ENCODE assay signal across 1 cellular context in genomic region chr16:89657442-89658220, GRCh38.
TF ChIP-seq lines count a peak whose summit lies in the region.

Gene CHMP1A, minus strand, starts transcription at chr16:89657708. Its CDS starts 120 bp downstream, at chr16:89657588.
Gene SPATA33, plus strand, starts transcription at chr16:89657836. Its CDS starts 76 bp downstream, at chr16:89657912.

TF ChIP-seq in K562, 482 proteins besides CTCF, POLR2A, EP300 and RAD21 (continued from another document and continues in another):
- TF ChIP-seq, protein P1, sequence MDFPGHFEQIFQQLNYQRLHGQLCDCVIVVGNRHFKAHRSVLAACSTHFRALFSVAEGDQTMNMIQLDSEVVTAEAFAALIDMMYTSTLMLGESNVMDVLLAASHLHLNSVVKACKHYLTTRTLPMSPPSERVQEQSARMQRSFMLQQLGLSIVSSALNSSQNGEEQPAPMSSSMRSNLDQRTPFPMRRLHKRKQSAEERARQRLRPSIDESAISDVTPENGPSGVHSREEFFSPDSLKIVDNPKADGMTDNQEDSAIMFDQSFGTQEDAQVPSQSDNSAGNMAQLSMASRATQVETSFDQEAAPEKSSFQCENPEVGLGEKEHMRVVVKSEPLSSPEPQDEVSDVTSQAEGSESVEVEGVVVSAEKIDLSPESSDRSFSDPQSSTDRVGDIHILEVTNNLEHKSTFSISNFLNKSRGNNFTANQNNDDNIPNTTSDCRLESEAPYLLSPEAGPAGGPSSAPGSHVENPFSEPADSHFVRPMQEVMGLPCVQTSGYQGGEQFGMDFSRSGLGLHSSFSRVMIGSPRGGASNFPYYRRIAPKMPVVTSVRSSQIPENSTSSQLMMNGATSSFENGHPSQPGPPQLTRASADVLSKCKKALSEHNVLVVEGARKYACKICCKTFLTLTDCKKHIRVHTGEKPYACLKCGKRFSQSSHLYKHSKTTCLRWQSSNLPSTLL (IDR thresholded peaks at IDR 0.05) = no peak
- TF ChIP-seq SPI1 (IDR thresholded peaks at IDR 0.05; ENCODE audit: borderline replicate concordance, low read depth, low read length) (no peak), ZNF239 (CRISPR knock-in tag; IDR thresholded peaks at IDR 0.05) (no peak), CEBPB (tag; IDR thresholded peaks at IDR 0.05) (no peak), GTF3C2 (IDR thresholded peaks at IDR 0.05; ENCODE audit: borderline replicate concordance, extremely low read depth, insufficient read length) (no peak), SP2 (IDR thresholded peaks at IDR 0.05; ENCODE audit: extremely low read depth, low read depth, low read length, poor library complexity, severe bottlenecking) (no peak), NUFIP1 (IDR thresholded peaks at IDR 0.05; ENCODE audit: partially characterized antibody) (no peak), ERF (CRISPR knock-in tag; IDR thresholded peaks at IDR 0.05) (peak; percentile 79), POLR2H (tag; IDR thresholded peaks at IDR 0.05; ENCODE audit: low read depth) (peak; percentile 51; the same call in 1 of the 2 replicates), ZNF57 (CRISPR knock-in tag; IDR thresholded peaks at IDR 0.05) (no peak), DMBX1 (CRISPR knock-in tag; IDR thresholded peaks at IDR 0.05; ENCODE audit: borderline replicate concordance) (no peak), ESRRA (IDR thresholded peaks at IDR 0.05; ENCODE audit: borderline replicate concordance, low read depth) (0 out of 2 replicates have a peak, but pooled peaks have one; percentile 14), TCF7L2 (IDR thresholded peaks at IDR 0.05; ENCODE audit: low read depth, low read length) (no peak), PHF8 (IDR thresholded peaks at IDR 0.05; ENCODE audit: borderline replicate concordance, low read length) (peak; percentile 89; the same call in 1 of the 2 replicates), ZBTB40 (IDR thresholded peaks at IDR 0.05) (peak; percentile 97), ZBTB40 (CRISPR knock-in tag; IDR thresholded peaks at IDR 0.05) (no peak), BRF1 (IDR thresholded peaks at IDR 0.05; ENCODE audit: borderline replicate concordance, extremely low read depth, insufficient read length) (no peak), NRF1 (conservative IDR thresholded peaks at IDR 0.05 in 1 of 2, IDR thresholded peaks at IDR 0.05 in 1 of 2) (peak; percentile 90 to 91), CBFA2T3 (IDR thresholded peaks at IDR 0.05) (no peak), SUPT5H (IDR thresholded peaks at IDR 0.05) (peak; percentile 72), CHD4 (IDR thresholded peaks at IDR 0.05; ENCODE audit: insufficient read depth, insufficient replicate concordance, low read depth, low read length, poor library complexity, severe bottlenecking) (no peak), NR4A1 (CRISPR knock-in tag; IDR thresholded peaks at IDR 0.05) (no peak), NR4A1 (tag; IDR thresholded peaks at IDR 0.05) (no peak), U2AF1 (optimal IDR thresholded peaks at IDR 0.05; ENCODE audit: low read depth, low read length) (no peak), THRAP3 (IDR thresholded peaks at IDR 0.05; ENCODE audit: borderline replicate concordance) (no peak), HDAC3 (IDR thresholded peaks at IDR 0.05; ENCODE audit: borderline replicate concordance, partially characterized antibody) (no peak), ZNF766 (CRISPR knock-in tag; conservative IDR thresholded peaks at IDR 0.05) (no peak), CHD1 (IDR thresholded peaks at IDR 0.05; ENCODE audit: low read length) (no peak), SMAD4 (CRISPR knock-in tag; conservative IDR thresholded peaks at IDR 0.05) (peak; percentile 36; the same call in 1 of the 2 replicates), PRPF4 (IDR thresholded peaks at IDR 0.05; ENCODE audit: insufficient read depth, low read depth, low read length, poor library complexity, severe bottlenecking) (no peak), ESRRB (CRISPR knock-in tag; IDR thresholded peaks at IDR 0.05; ENCODE audit: borderline replicate concordance) (no peak), RAD51 (IDR thresholded peaks at IDR 0.05; ENCODE audit: borderline replicate concordance, low read depth) (no peak), NR3C1 (CRISPR knock-in tag; IDR thresholded peaks at IDR 0.05) (no peak; the same call in 1 of the 2 replicates), CBFA2T2 (conservative IDR thresholded peaks at IDR 0.05) (no peak)
- TF ChIP-seq, protein P2, sequence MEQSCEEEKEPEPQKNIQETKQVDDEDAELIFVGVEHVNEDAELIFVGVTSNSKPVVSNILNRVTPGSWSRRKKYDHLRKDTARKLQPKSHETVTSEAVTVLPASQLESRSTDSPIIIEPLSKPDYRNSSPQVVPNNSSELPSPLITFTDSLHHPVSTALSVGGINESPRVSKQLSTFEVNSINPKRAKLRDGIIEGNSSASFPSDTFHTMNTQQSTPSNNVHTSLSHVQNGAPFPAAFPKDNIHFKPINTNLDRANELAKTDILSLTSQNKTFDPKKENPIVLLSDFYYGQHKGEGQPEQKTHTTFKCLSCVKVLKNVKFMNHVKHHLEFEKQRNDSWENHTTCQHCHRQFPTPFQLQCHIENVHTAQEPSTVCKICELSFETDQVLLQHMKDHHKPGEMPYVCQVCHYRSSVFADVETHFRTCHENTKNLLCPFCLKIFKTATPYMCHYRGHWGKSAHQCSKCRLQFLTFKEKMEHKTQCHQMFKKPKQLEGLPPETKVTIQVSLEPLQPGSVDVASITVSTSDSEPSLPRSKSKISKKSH (CRISPR knock-in tag; IDR thresholded peaks at IDR 0.05) = no peak
- TF ChIP-seq, protein P3, sequence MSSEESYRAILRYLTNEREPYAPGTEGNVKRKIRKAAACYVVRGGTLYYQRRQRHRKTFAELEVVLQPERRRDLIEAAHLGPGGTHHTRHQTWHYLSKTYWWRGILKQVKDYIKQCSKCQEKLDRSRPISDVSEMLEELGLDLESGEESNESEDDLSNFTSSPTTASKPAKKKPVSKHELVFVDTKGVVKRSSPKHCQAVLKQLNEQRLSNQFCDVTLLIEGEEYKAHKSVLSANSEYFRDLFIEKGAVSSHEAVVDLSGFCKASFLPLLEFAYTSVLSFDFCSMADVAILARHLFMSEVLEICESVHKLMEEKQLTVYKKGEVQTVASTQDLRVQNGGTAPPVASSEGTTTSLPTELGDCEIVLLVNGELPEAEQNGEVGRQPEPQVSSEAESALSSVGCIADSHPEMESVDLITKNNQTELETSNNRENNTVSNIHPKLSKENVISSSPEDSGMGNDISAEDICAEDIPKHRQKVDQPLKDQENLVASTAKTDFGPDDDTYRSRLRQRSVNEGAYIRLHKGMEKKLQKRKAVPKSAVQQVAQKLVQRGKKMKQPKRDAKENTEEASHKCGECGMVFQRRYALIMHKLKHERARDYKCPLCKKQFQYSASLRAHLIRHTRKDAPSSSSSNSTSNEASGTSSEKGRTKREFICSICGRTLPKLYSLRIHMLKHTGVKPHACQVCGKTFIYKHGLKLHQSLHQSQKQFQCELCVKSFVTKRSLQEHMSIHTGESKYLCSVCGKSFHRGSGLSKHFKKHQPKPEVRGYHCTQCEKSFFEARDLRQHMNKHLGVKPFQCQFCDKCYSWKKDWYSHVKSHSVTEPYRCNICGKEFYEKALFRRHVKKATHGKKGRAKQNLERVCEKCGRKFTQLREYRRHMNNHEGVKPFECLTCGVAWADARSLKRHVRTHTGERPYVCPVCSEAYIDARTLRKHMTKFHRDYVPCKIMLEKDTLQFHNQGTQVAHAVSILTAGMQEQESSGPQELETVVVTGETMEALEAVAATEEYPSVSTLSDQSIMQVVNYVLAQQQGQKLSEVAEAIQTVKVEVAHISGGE (CRISPR knock-in tag; IDR thresholded peaks at IDR 0.05) = peak; percentile 81 to 95 (median 91); a peak in 5 of 6 replicates
- TF ChIP-seq, protein P4, sequence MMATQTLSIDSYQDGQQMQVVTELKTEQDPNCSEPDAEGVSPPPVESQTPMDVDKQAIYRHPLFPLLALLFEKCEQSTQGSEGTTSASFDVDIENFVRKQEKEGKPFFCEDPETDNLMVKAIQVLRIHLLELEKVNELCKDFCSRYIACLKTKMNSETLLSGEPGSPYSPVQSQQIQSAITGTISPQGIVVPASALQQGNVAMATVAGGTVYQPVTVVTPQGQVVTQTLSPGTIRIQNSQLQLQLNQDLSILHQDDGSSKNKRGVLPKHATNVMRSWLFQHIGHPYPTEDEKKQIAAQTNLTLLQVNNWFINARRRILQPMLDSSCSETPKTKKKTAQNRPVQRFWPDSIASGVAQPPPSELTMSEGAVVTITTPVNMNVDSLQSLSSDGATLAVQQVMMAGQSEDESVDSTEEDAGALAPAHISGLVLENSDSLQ (IDR thresholded peaks at IDR 0.05) = no peak; the same call in 1 of the 2 replicates
- TF ChIP-seq, protein P5, sequence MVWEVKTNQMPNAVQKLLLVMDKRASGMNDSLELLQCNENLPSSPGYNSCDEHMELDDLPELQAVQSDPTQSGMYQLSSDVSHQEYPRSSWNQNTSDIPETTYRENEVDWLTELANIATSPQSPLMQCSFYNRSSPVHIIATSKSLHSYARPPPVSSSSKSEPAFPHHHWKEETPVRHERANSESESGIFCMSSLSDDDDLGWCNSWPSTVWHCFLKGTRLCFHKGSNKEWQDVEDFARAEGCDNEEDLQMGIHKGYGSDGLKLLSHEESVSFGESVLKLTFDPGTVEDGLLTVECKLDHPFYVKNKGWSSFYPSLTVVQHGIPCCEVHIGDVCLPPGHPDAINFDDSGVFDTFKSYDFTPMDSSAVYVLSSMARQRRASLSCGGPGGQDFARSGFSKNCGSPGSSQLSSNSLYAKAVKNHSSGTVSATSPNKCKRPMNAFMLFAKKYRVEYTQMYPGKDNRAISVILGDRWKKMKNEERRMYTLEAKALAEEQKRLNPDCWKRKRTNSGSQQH (CRISPR knock-in tag; IDR thresholded peaks at IDR 0.05) = 0 out of 2 replicates have a peak, but pooled peaks have one; percentile 40
